In the genomic region with DNA sequence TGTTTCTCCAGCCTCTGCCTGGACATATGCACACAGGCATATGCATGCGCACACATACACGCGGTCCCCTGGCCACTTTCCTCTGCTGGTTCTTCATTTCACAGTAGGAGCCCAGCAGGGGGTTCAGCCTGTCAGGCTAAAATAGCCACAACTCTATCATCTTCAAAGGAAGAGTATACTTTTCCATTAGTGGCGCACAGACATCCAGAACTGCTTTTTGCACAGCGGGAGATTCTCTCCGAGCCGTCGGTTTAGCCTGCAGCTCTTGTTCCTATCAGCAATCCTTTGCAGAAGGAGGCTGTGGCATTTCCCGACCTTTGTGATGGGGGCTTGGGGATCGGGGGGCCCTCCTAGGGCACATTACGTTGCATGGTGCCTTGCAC, we compare ENCODE assay signal across 22 cellular contexts. TPM values are rescaled to one million over a fixed set of nuclear protein-coding genes. Genes with fewer than 3 reads are reported as not detected.
"Had no signal": no experiment of that assay in that cellular context is flagged by ENCODE, and none has a peak within 500 bp of the region (broad histone marks: within the 10 kb centered on the region; RNA-seq: fewer than 3 reads in every experiment).

No MANE protein-coding gene starts in this region.

- H3K27ac Mint-ChIP-seq: naive thymus-derived CD8-positive, alpha-beta T cell; progenitor cell of endocrine pancreas; stimulated activated memory B cell treated with anti-CD40 and anti-IgM and Interleukin-4, amounts not matched to agents 10 μg/mL and 1 μg/mL and 100 μg/mL, for 72 hours; stimulated activated naive CD8-positive, alpha-beta T cell treated with anti-CD3 and anti-CD28 coated beads, Interleukin-15, Interleukin-2, amounts not matched to agents 100 ng/mL and 50 ng/mL, for 24 hours had no signal

- H3K4me1 Mint-ChIP-seq: naive thymus-derived CD8-positive, alpha-beta T cell; stimulated activated memory B cell treated with anti-CD40 and anti-IgM and Interleukin-4, amounts not matched to agents 10 μg/mL and 1 μg/mL and 100 μg/mL, for 72 hours had no signal

- H3K4me1 ChIP-seq: heart right ventricle, testis, tibial nerve had no signal

- H3K4me3 ChIP-seq: dorsolateral prefrontal cortex, heart right ventricle, mucosa of descending colon, pancreas, right lobe of liver, testis, tibial nerve had no signal

- H3K36me3 Mint-ChIP-seq: naive thymus-derived CD8-positive, alpha-beta T cell; stimulated activated memory B cell treated with anti-CD40 and anti-IgM and Interleukin-4, amounts not matched to agents 10 μg/mL and 1 μg/mL and 100 μg/mL, for 72 hours had no signal

- H3K36me3 ChIP-seq: heart right ventricle, pancreas, right lobe of liver, tibial nerve had no signal

- H3K4me3 Mint-ChIP-seq: naive thymus-derived CD8-positive, alpha-beta T cell; neural crest cell; stimulated activated memory B cell treated with anti-CD40 and anti-IgM and Interleukin-4, amounts not matched to agents 10 μg/mL and 1 μg/mL and 100 μg/mL, for 72 hours; stimulated activated naive CD8-positive, alpha-beta T cell treated with anti-CD3 and anti-CD28 coated beads, Interleukin-15, Interleukin-2, amounts not matched to agents 100 ng/mL and 50 ng/mL, for 24 hours had no signal

- ATAC-seq: heart right ventricle; mucosa of descending colon; naive thymus-derived CD8-positive, alpha-beta T cell; pancreas; right lobe of liver; stimulated activated memory B cell treated with anti-CD40 and anti-IgM and Interleukin-4, amounts not matched to agents 10 μg/mL and 1 μg/mL and 100 μg/mL, for 72 hours had no signal

- H3K27me3 ChIP-seq: pancreas, right lobe of liver, testis had no signal

- H3K9me3 ChIP-seq: heart right ventricle, mucosa of descending colon, pancreas, right lobe of liver, testis, tibial nerve had no signal

- H3K27ac ChIP-seq: dorsolateral prefrontal cortex, heart right ventricle, pancreas, right lobe of liver, testis, tibial nerve had no signal

- DNase-seq: cortex of kidney; dorsolateral prefrontal cortex; effector CD8-positive, alpha-beta T cell; foreskin melanocyte; heart right ventricle; hypothalamus; kidney glomerular epithelial cell; mammary epithelial cell; mucosa of descending colon; naive thymus-derived CD8-positive, alpha-beta T cell; occipital lobe; pancreas; right lobe of liver; stimulated activated CD4-positive, alpha-beta T cell treated with anti-CD3 and anti-CD28 coated beads, Interleukin-15, amount 100 ng/mL, for 24 hours; stimulated activated CD4-positive, alpha-beta T cell treated with anti-CD3 and anti-CD28 coated beads, Interleukin-1b, Interleukin-23, amount 100 ng/mL, for 48 hours; stimulated activated CD4-positive, alpha-beta T cell treated with anti-CD3 and anti-CD28 coated beads, Interleukin-4, amount 100 ng/mL, for 24 hours; testis had no signal

- H3K9me3 Mint-ChIP-seq: naive thymus-derived CD8-positive, alpha-beta T cell; neural crest cell; stimulated activated naive CD8-positive, alpha-beta T cell treated with anti-CD3 and anti-CD28 coated beads, Interleukin-15, Interleukin-2, amounts not matched to agents 100 ng/mL and 50 ng/mL, for 24 hours had no signal

RNA-seq across cellular contexts. Expression of a gene that starts 22.0 kb away (rescaled TPM):
- total RNA-seq: naive thymus-derived CD8-positive, alpha-beta T cell; neural crest cell had no signal
- polyA plus RNA-seq: heart right ventricle; mammary epithelial cell; naive thymus-derived CD8-positive, alpha-beta T cell had no signal
